In genomic region chr9:36576866-36577265, GRCh38 we compare ENCODE assay signal across 1 cellular context.
TF ChIP-seq lines count a peak whose summit lies in the region.

No MANE protein-coding gene starts in this region.

TF ChIP-seq in IMR-90, 13 proteins besides CTCF, POLR2A, EP300 and RAD21:
- TF ChIP-seq BHLHE40 (IDR thresholded peaks at IDR 0.05; ENCODE audit: low read depth, low read length) (no peak), MXI1 (IDR thresholded peaks at IDR 0.05; ENCODE audit: borderline replicate concordance, low read depth, low read length) (no peak), RCOR1 (IDR thresholded peaks at IDR 0.05; ENCODE audit: insufficient replicate concordance, low read length) (no peak), CEBPB (IDR thresholded peaks at IDR 0.05; ENCODE audit: low read depth, low read length) (no peak), NFE2L2 (IDR thresholded peaks at IDR 0.05; ENCODE audit: low read depth, low read length) (no peak), MAZ (IDR thresholded peaks at IDR 0.05; ENCODE audit: borderline replicate concordance, low read depth, low read length) (no peak), ELK1 (IDR thresholded peaks at IDR 0.05; ENCODE audit: borderline replicate concordance, low read depth, low read length) (no peak), MAFK (IDR thresholded peaks at IDR 0.05; ENCODE audit: low read depth, low read length) (no peak), RFX5 (IDR thresholded peaks at IDR 0.05; ENCODE audit: low read depth, low read length) (no peak), FOS (IDR thresholded peaks at IDR 0.05; ENCODE audit: low read depth, low read length) (no peak), SMC3 (IDR thresholded peaks at IDR 0.05; ENCODE audit: low read depth, low read length) (no peak), CHD1 (IDR thresholded peaks at IDR 0.05; ENCODE audit: low read depth, low read length) (no peak)
- TF ChIP-seq, protein P1, sequence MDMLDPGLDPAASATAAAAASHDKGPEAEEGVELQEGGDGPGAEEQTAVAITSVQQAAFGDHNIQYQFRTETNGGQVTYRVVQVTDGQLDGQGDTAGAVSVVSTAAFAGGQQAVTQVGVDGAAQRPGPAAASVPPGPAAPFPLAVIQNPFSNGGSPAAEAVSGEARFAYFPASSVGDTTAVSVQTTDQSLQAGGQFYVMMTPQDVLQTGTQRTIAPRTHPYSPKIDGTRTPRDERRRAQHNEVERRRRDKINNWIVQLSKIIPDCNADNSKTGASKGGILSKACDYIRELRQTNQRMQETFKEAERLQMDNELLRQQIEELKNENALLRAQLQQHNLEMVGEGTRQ (IDR thresholded peaks at IDR 0.05; ENCODE audit: low read depth, low read length) = no peak
